Comparison of ENCODE assay signal across 11 cellular contexts in the genomic region with DNA sequence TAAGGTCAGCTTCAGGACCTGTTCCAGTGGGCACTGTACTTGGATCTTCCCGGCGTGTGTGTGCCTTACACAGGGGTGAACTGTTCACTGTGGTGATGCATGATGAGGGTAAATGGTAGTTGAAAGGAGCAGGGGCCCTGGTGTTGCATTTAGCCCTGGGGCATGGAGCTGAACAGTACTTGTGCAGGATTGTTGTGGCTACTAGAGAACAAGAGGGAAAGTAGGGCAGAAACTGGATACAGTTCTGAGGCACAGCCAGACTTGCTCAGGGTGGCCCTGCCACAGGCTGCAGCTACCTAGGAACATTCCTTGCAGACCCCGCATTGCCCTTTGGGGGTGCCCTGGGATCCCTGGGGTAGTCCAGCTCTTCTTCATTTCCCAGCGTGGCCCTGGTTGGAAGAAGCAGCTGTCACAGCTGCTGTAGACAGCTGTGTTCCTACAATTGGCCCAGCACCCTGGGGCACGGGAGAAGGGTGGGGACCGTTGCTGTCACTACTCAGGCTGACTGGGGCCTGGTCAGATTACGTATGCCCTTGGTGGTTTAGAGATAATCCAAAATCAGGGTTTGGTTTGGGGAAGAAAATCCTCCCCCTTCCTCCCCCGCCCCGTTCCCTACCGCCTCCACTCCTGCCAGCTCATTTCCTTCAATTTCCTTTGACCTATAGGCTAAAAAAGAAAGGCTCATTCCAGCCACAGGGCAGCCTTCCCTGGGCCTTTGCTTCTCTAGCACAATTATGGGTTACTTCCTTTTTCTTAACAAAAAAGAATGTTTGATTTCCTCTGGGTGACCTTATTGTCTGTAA.
DNase-seq lines count a peak whose midpoint lies in the region; ATAC-seq and TF ChIP-seq lines count a peak whose summit lies in the region.
"Had no signal": no experiment of that assay in that cellular context is flagged by ENCODE, and none has a peak within 500 bp of the region (broad histone marks: within the 10 kb centered on the region; RNA-seq: fewer than 3 reads in every experiment).

No MANE protein-coding gene starts in this region.

- no peaks in the 10 kb centered on the region for H3K9me3 Mint-ChIP-seq in CD8-positive, alpha-beta T cell

- ATAC-seq in lung (ENCODE audit: insufficient read depth, low FRiP score) (peak; percentile 76), HG02870 (IDR thresholded peaks at IDR 0.05; ENCODE audit: unreplicated experiment) (no peak)
- ATAC-seq in CD8-positive, alpha-beta T cell, result no peak

- H3K79me2 ChIP-seq in mammary epithelial cell (ENCODE audit: insufficient read depth, low read length), result no peaks in the 10 kb centered on the region

- dilution Hi-C loops in mammary epithelial cell (cut with HindIII; ENCODE audit: low sequenced_read_pairs), result no loop called here

- H3K4me3 ChIP-seq in mammary epithelial cell (replicated peaks in 1 of 3; ENCODE audit: insufficient read depth in 1 of 3, low read depth in 2 of 3, low read length in 3 of 3) (no peak overlapping the region), lung (no peak overlapping the region)
- H3K4me3 ChIP-seq in CD8-positive, alpha-beta T cell (ENCODE audit: low read depth, low read length), result no peak overlapping the region
- H3K4me3 ChIP-seq: BLaER1 treated with 17β-estradiol and CSF1 and Interleukin-3, amounts not matched to agents 10 nM and 100 nM had no signal

- TF ChIP-seq CTCF in mammary epithelial cell (conservative IDR thresholded peaks at IDR 0.05 in 1 of 2, IDR thresholded peaks at IDR 0.05 in 1 of 2; ENCODE audit: extremely low read depth in 1 of 2, insufficient read depth in 1 of 2, low read depth in 1 of 2, low read length in 2 of 2), result no peak
- no peak for TF ChIP-seq CTCF in lung (IDR thresholded peaks at IDR 0.05; ENCODE audit: control extremely low read depth, extremely low read depth)
- no peak for TF ChIP-seq CTCF in CD8-positive, alpha-beta T cell (IDR thresholded peaks at IDR 0.05)

- H3K4me1 ChIP-seq in mammary epithelial cell (ENCODE audit: insufficient read depth, low read length) (peaks cover 49% of the 10 kb centered on the region), lung (ENCODE audit: control insufficient read depth in 2 of 2, insufficient read depth in 2 of 2, low read length in 2 of 2) (peaks cover 0 to 4% of the 10 kb centered on the region in 2 donors)
- no peaks in the 10 kb centered on the region for H3K4me1 ChIP-seq in CD8-positive, alpha-beta T cell (ENCODE audit: insufficient read depth, low read length)

- H3K27ac ChIP-seq in mammary epithelial cell (ENCODE audit: insufficient read depth, low read depth, low read length) (peak overlapping the region; percentile 38), lung (ENCODE audit: low read depth in 1 of 2, low read length in 1 of 2) (peak overlapping the region in 1 of 2 donors; percentile 75)
- H3K27ac ChIP-seq in CD8-positive, alpha-beta T cell (ENCODE audit: low read depth, low read length), result no peak overlapping the region
- H3K27ac ChIP-seq: VCaP had no signal

- peak overlapping the region; percentile 64 for H3K4me2 ChIP-seq in mammary epithelial cell (ENCODE audit: insufficient read depth, low read depth, low read length)

- H2AFZ ChIP-seq in mammary epithelial cell (ENCODE audit: low read depth, low read length), result peak overlapping the region; percentile 68

- no peaks in the 10 kb centered on the region for H3K36me3 ChIP-seq in mammary epithelial cell (ENCODE audit: insufficient read depth, low read length)
- H3K36me3 ChIP-seq in lung (ENCODE audit: control insufficient read depth in 2 of 2, insufficient read depth in 2 of 2, low read length in 2 of 2), result no peaks in the 10 kb centered on the region
- no peaks in the 10 kb centered on the region for H3K36me3 ChIP-seq in CD8-positive, alpha-beta T cell (ENCODE audit: insufficient read depth, low read length)

- DNase-seq in A172 (ENCODE audit: low spot score), result peak; percentile 45
- peak; percentile 76 for DNase-seq in M059J (ENCODE audit: low read depth)
- DNase-seq in mammary epithelial cell, result peak; percentile 51
- DNase-seq in lung (ENCODE audit: low spot score), result peak; percentile 46
- DNase-seq in activated CD4-positive, alpha-beta T cell treated with anti-CD3 and anti-CD28 coated beads, Interleukin-2, amount 50 U/mL, for 4 hours, result no peak
- DNase-seq in T-helper 9 cell, result no peak
- no peak for DNase-seq in CD8-positive, alpha-beta T cell
- DNase-seq: NCI-H2107 had no signal

- CTCF ChIA-PET in mammary epithelial cell (lab: Charles Lee; ENCODE audit: low non-redundant PET), result interaction anchor here (0.6 kb wide), 1 partner anchor 186 kb away, joined by 3 read pairs; no protein-coding TSS in a partner anchor
- CTCF ChIA-PET in CD8-positive, alpha-beta T cell (lab: Charles Lee), result no interaction called here

- no peak overlapping the region for H3K4me3 Mint-ChIP-seq in CD8-positive, alpha-beta T cell

- H3K9me3 ChIP-seq in mammary epithelial cell (replicated peaks; ENCODE audit: insufficient read depth, low read length) (no peaks in the 10 kb centered on the region), lung (ENCODE audit: control insufficient read depth in 2 of 2, insufficient read depth in 1 of 2, low read length in 1 of 2) (no peaks in the 10 kb centered on the region)
- H3K9me3 ChIP-seq in CD8-positive, alpha-beta T cell (ENCODE audit: low read length), result no peaks in the 10 kb centered on the region

- H4K20me1 ChIP-seq in mammary epithelial cell (ENCODE audit: insufficient read depth, low read length), result no peaks in the 10 kb centered on the region

- no peaks in the 10 kb centered on the region for H3K27me3 Mint-ChIP-seq in CD8-positive, alpha-beta T cell (ENCODE audit: low read depth)

- in situ Hi-C loops in mammary epithelial cell (cut with MboI; ENCODE audit: low sequenced_read_pairs in 2 of 2), result no loop called here

- BruUV-seq in mammary epithelial cell (replicated peaks; lab: Mats Ljungman, UMichigan), result no TSS peak

- POLR2A ChIA-PET in CD8-positive, alpha-beta T cell (lab: Charles Lee), result no interaction called here

- no peaks in the 10 kb centered on the region for H3K4me1 Mint-ChIP-seq in CD8-positive, alpha-beta T cell (ENCODE audit: low read depth)

- no peak overlapping the region for H3K27ac Mint-ChIP-seq in CD8-positive, alpha-beta T cell

- H3K27me3 ChIP-seq in mammary epithelial cell (ENCODE audit: insufficient read depth, low read length) (no peaks in the 10 kb centered on the region), lung (ENCODE audit: control insufficient read depth, insufficient read depth) (no peaks in the 10 kb centered on the region)
- H3K27me3 ChIP-seq in CD8-positive, alpha-beta T cell (ENCODE audit: insufficient read depth, low read length), result no peaks in the 10 kb centered on the region
- H3K27me3 ChIP-seq: BLaER1 treated with 17β-estradiol and CSF1 and Interleukin-3, amounts not matched to agents 10 nM and 100 nM had no signal

- 96% methylated on average over 3 of the region's 10 CpGs for WGBS in mammary epithelial cell (ENCODE audit: low coverage, missing lambda C conversion rate)
- 51 to 57% methylated on average over 10 of the region's 10 CpGs for WGBS in lung, 2 donors

- H3K9ac ChIP-seq in mammary epithelial cell (ENCODE audit: insufficient read depth, low read length), result no peak overlapping the region

- no peaks in the 10 kb centered on the region for H3K36me3 Mint-ChIP-seq in CD8-positive, alpha-beta T cell

- intact Hi-C loops in mammary epithelial cell (cut with micrococcal nuclease), result no loop called here
- intact Hi-C loops in CD8-positive, alpha-beta T cell (cut with DNase I, micrococcal nuclease), result no loop called here

Comparison
In these comparisons a context has a peak if more than half of its experiments do, and no peak if none do; other contexts are left out.
1. DNase-seq: peak in A172 (single experiment), M059J (single experiment), mammary epithelial cell (single experiment) and lung (single experiment); none in activated CD4-positive, alpha-beta T cell treated with anti-CD3 and anti-CD28 coated beads, Interleukin-2, amount 50 U/mL, for 4 hours (0 of 2), T-helper 9 cell (single experiment) and CD8-positive, alpha-beta T cell (0 of 7).